14 cellular contexts compared by ENCODE assay signal in the genomic region with DNA sequence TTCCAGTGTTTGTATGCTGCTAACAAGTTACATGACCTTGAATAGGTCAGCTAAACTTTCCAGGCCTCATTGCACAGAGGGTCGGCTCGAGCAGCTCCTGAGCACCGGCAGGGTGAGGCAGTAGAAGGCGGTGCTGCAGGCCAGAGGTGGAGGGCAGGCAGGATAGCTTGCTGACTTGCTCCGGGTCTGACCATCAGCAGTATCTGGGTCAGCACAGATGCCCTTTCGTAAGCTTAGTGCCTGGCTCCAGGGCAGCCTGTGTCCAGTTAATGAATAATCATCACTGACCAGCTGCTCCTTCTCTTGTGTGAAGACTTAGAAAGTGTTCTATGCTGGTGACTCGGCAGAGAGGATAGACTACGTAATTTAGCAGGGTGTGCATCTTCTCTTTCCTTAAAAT. TPM values are rescaled to one million over a fixed set of nuclear protein-coding genes. Genes with fewer than 3 reads are reported as not detected.
A peak's percentile ranks its signal among the peaks of the same experiment; 100 is the strongest.
DNase-seq lines count a peak whose midpoint lies in the region; ATAC-seq and TF ChIP-seq lines count a peak whose summit lies in the region.
"Had no signal": no experiment of that assay in that cellular context is flagged by ENCODE, and none has a peak within 500 bp of the region (broad histone marks: within the 10 kb centered on the region; RNA-seq: fewer than 3 reads in every experiment).

No MANE protein-coding gene starts in this region.

- H3K27ac ChIP-seq in coronary artery (peak overlapping the region in 1 of 2 donors; percentile 91), rectal smooth muscle tissue (ENCODE audit: low read depth, low read length) (peak overlapping the region; percentile 77)

- no peak for ATAC-seq in GM21529 (IDR thresholded peaks at IDR 0.05; ENCODE audit: unreplicated experiment)
- ATAC-seq: left colon had no signal

- H3K4me1 ChIP-seq in rectal smooth muscle tissue (ENCODE audit: control insufficient read depth, insufficient read depth, low read length) = peaks cover 67% of the 10 kb centered on the region

- H3K9ac ChIP-seq in rectal smooth muscle tissue (ENCODE audit: low read length) = no peak overlapping the region

- no peaks in the 10 kb centered on the region for H3K36me3 ChIP-seq in rectal smooth muscle tissue (ENCODE audit: control insufficient read depth, insufficient read depth, low read length)

- H3K4me3 ChIP-seq in coronary artery (peak overlapping the region; percentile 19), rectal smooth muscle tissue (ENCODE audit: low read length) (no peak overlapping the region)

- DNase-seq in Caki2 (ENCODE audit: low read depth) = peak; percentile 63
- DNase-seq in coronary artery (ENCODE audit: low spot score) = no peak
- peak; percentile 17 for DNase-seq in kidney glomerular epithelial cell (lab: John Stamatoyannopoulos, UW)
- no peak for DNase-seq in NCI-H748 treated with DMSO at 0.1 percent for 48 hours (lab: John Stamatoyannopoulos, UW)
- no peak for DNase-seq in stimulated activated CD8-positive, alpha-beta memory T cell treated with anti-CD3 and anti-CD28 coated beads, Interleukin-4, amount 100 ng/mL, for 48 hours
- DNase-seq in NOMO-1 (lab: John Stamatoyannopoulos, UW; ENCODE audit: unreplicated experiment in 2 of 2) = no peak
- DNase-seq: activated CD4-positive, alpha-beta T cell treated with anti-CD3 and anti-CD28 coated beads for 4 hours; cerebellar nuclear complex; NCI-H1417 treated with DMSO at 0.1 percent for 48 hours; NK-92 treated with Interleukin-12 subunit alpha and Interleukin-12 subunit beta, amount 100 ng/mL, for 24 hours; retina had no signal

- in situ Hi-C loops in Caki2 (cut with HindIII; ENCODE audit: low pct_unique_long_range_greater_than_20kb, low sequenced_read_pairs) = no loop called here

- no peak for TF ChIP-seq CTCF in coronary artery (IDR thresholded peaks at IDR 0.05)

- H3K27me3 ChIP-seq in rectal smooth muscle tissue (ENCODE audit: control insufficient read depth, insufficient read depth, low read length) = no peaks in the 10 kb centered on the region

RNA-seq across cellular contexts. Expression of a gene that starts 6.9 kb away (rescaled TPM):
- total RNA-seq in Caki2 (2014; rRNA removed; shearing (Covaris generic); ENCODE audit: low replicate concordance) = 28.4 and 30.9 TPM in 2 replicates

RNA-seq across cellular contexts. Expression of a gene that starts 56.3 kb away (rescaled TPM):
- 5.1 and 9.2 TPM in 2 replicates for total RNA-seq in Caki2 (2014; rRNA removed; shearing (Covaris generic); ENCODE audit: low replicate concordance)

Comparison
In these comparisons a context has a peak if more than half of its experiments do, and no peak if none do; other contexts are left out.
1. DNase-seq: peak in Caki2 (single experiment) and kidney glomerular epithelial cell (single experiment); none in coronary artery (single experiment), NCI-H748 treated with DMSO at 0.1 percent for 48 hours (single experiment), stimulated activated CD8-positive, alpha-beta memory T cell treated with anti-CD3 and anti-CD28 coated beads, Interleukin-4, amount 100 ng/mL, for 48 hours (single experiment) and NOMO-1 (0 of 2).